In the genomic region with DNA sequence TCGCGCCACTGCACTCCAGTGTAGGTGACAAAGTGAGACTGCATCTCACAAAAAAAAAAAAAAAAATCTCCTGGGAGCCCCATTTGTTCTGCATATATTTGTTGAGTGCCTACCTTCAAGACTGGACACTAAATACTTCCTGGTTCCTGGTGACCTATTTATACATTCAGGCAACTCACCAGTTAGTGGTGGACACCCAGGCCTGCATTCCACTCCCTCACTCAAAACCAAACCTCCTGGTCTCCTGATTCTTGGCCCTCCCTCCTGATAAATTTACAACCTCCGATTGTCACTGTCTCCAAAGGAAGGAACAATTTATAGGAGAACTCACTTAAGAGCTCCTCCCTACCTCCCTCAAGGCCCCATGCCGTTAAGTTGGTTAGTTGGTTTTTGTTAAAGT, we compare ENCODE assay signal across 27 cellular contexts. TPM values are rescaled to one million over a fixed set of nuclear protein-coding genes. Genes with fewer than 3 reads are reported as not detected.
DNase-seq lines count a peak whose midpoint lies in the region; ATAC-seq and TF ChIP-seq lines count a peak whose summit lies in the region.
"Had no signal": no experiment of that assay in that cellular context is flagged by ENCODE, and none has a peak within 500 bp of the region (broad histone marks: within the 10 kb centered on the region; RNA-seq: fewer than 3 reads in every experiment).

No MANE protein-coding gene starts in this region.

- H3K4me1 ChIP-seq in tibial artery (peaks cover 0 to 24% (median 10%) of the 10 kb centered on the region in 4 donors), body of pancreas (peaks cover 29% of the 10 kb centered on the region), uterus (peaks cover 0 to 4% of the 10 kb centered on the region in 2 donors), colonic mucosa (no peaks in the 10 kb centered on the region)

- peaks cover 43% of the 10 kb centered on the region for H3K36me3 Mint-ChIP-seq in CD4-positive, alpha-beta T cell (ENCODE audit: low read depth)
- H3K36me3 Mint-ChIP-seq in effector memory CD8-positive, alpha-beta T cell (ENCODE audit: insufficient read depth), result peaks cover 21% of the 10 kb centered on the region
- peaks cover 64% of the 10 kb centered on the region for H3K36me3 Mint-ChIP-seq in nephron progenitor cell (ENCODE audit: low read depth)

- WGBS in body of pancreas, 2 donors, result 65 to 73% methylated on average over 4 of the region's 4 CpGs

- POLR2A ChIA-PET in CD4-positive, alpha-beta T cell (lab: Charles Lee), result interaction anchor here (1.2 kb wide), 1 partner anchor 10 kb away, joined by 3 read pairs; a partner anchor contains a TSS

- TF ChIP-seq CTCF in CD4-positive, alpha-beta T cell (IDR thresholded peaks at IDR 0.05), result no peak
- TF ChIP-seq CTCF in nephron progenitor cell (IDR thresholded peaks at IDR 0.05) (no peak), tibial artery (IDR thresholded peaks at IDR 0.05) (no peak), body of pancreas (IDR thresholded peaks at IDR 0.05) (no peak), uterus (IDR thresholded peaks at IDR 0.05) (no peak), colonic mucosa (IDR thresholded peaks at IDR 0.05) (no peak)

- no peak overlapping the region for H3K27ac ChIP-seq in CD4-positive, alpha-beta T cell (ENCODE audit: low read depth, low read length)
- no peak overlapping the region for H3K27ac ChIP-seq in tibial artery
- H3K27ac ChIP-seq in body of pancreas, result no peak overlapping the region
- H3K27ac ChIP-seq in uterus, result no peak overlapping the region
- no peak overlapping the region for H3K27ac ChIP-seq in colonic mucosa
- H3K27ac ChIP-seq: left ventricle myocardium inferior, suprapubic skin had no signal

- intact Hi-C loops in CD4-positive, alpha-beta T cell (cut with DNase I, micrococcal nuclease), result loop anchor here (5.0 kb wide), 2 partner anchors 35 to 145 kb away; no protein-coding TSS in a partner anchor
- intact Hi-C loops in tibial artery (cut with DNase I; ENCODE audit: low total_unique reads) (no loop called here), body of pancreas (cut with DNase I) (loop anchor here (10.0 kb wide), 1 partner anchor 62 kb away; a partner anchor contains a TSS), uterus (cut with DNase I; ENCODE audit: low total_unique reads) (no loop called here), colonic mucosa (cut with DNase I) (loop anchor here (10.0 kb wide), 1 partner anchor 62 kb away; a partner anchor contains a TSS)

- TF ChIP-seq POLR2A in body of pancreas (IDR thresholded peaks at IDR 0.05) (no peak), uterus (IDR thresholded peaks at IDR 0.05) (no peak)

- no peak overlapping the region for H3K27ac Mint-ChIP-seq in CD4-positive, alpha-beta T cell
- H3K27ac Mint-ChIP-seq in effector memory CD8-positive, alpha-beta T cell, result peak overlapping the region; percentile 13 to 77
- H3K27ac Mint-ChIP-seq in nephron progenitor cell, result peak overlapping the region; percentile 93
- H3K27ac Mint-ChIP-seq: activated CD4-positive, alpha-beta memory T cell treated with anti-CD3 and anti-CD28 coated beads for 36 hours had no signal

- H3K36me3 ChIP-seq in tibial artery (no peaks in the 10 kb centered on the region), body of pancreas (replicated peaks in 1 of 2; ENCODE audit: insufficient read depth in 1 of 2, low read depth in 2 of 2) (no peaks in the 10 kb centered on the region), uterus (no peaks in the 10 kb centered on the region), colonic mucosa (no peaks in the 10 kb centered on the region)
- H3K36me3 ChIP-seq: left ventricle myocardium inferior, MG63, suprapubic skin had no signal

- no peaks in the 10 kb centered on the region for H3K27me3 Mint-ChIP-seq in CD4-positive, alpha-beta T cell
- H3K27me3 Mint-ChIP-seq in effector memory CD8-positive, alpha-beta T cell, result no peaks in the 10 kb centered on the region
- no peaks in the 10 kb centered on the region for H3K27me3 Mint-ChIP-seq in nephron progenitor cell (ENCODE audit: low read depth, poor library complexity)
- H3K27me3 Mint-ChIP-seq: activated CD4-positive, alpha-beta memory T cell treated with anti-CD3 and anti-CD28 coated beads for 36 hours had no signal

- CTCF ChIA-PET in CD4-positive, alpha-beta T cell (lab: Charles Lee), result no interaction called here

- no peaks in the 10 kb centered on the region for H3K9me3 ChIP-seq in CD4-positive, alpha-beta T cell (ENCODE audit: control insufficient read depth, low read length)
- H3K9me3 ChIP-seq in tibial artery (no peaks in the 10 kb centered on the region), body of pancreas (no peaks in the 10 kb centered on the region), uterus (no peaks in the 10 kb centered on the region), colonic mucosa (no peaks in the 10 kb centered on the region)
- H3K9me3 ChIP-seq: left ventricle myocardium inferior, MG63, suprapubic skin had no signal

- H3K4me3 Mint-ChIP-seq in CD4-positive, alpha-beta T cell, result peak overlapping the region; percentile 27
- H3K4me3 Mint-ChIP-seq in effector memory CD8-positive, alpha-beta T cell, result no peak overlapping the region
- peak overlapping the region; percentile 78 for H3K4me3 Mint-ChIP-seq in nephron progenitor cell
- H3K4me3 Mint-ChIP-seq: activated CD4-positive, alpha-beta memory T cell treated with anti-CD3 and anti-CD28 coated beads for 36 hours; CD14-positive monocyte had no signal

- no peak for DNase-seq in CD4-positive, alpha-beta T cell
- DNase-seq in HT-29 (ENCODE audit: low spot score), result peak; percentile 9
- no peak for DNase-seq in effector memory CD8-positive, alpha-beta T cell
- DNase-seq in nephron progenitor cell, result no peak
- DNase-seq in tibial artery, result no peak
- no peak for DNase-seq in body of pancreas
- no peak for DNase-seq in uterus
- DNase-seq in colonic mucosa, result no peak
- DNase-seq: activated CD4-positive, alpha-beta memory T cell treated with anti-CD3 and anti-CD28 coated beads for 36 hours; activated CD4-positive, CD25-positive, alpha-beta regulatory T cell; activated naive CD4-positive, alpha-beta T cell treated with Interleukin-2 at 50 U/mL for 16 hours; aorta; cerebellar nuclear complex; DMS79 treated with DMSO at 0.1 percent for 48 hours; effector memory CD4-positive, alpha-beta T cell; glutamatergic neuron; H7; left ventricle myocardium inferior; MG63; NCI-H1436 treated with DMSO at 0.1 percent for 48 hours; NCI-H2171; NCI-H526 treated with DMSO at 0.1 percent for 48 hours; occipital lobe; right cardiac atrium; T-helper 9 cell had no signal

- no peak overlapping the region for H3K9ac ChIP-seq in colonic mucosa (ENCODE audit: low read depth in 2 of 2, low read length in 2 of 2)

- H3K4me3 ChIP-seq in tibial artery (no peak overlapping the region), body of pancreas (no peak overlapping the region), uterus (no peak overlapping the region), colonic mucosa (no peak overlapping the region)
- H3K4me3 ChIP-seq: left ventricle myocardium inferior, MG63, suprapubic skin had no signal

- no peaks in the 10 kb centered on the region for H3K27me3 ChIP-seq in CD4-positive, alpha-beta T cell (ENCODE audit: control insufficient read depth, insufficient read depth, low read length)
- H3K27me3 ChIP-seq in tibial artery, result no peaks in the 10 kb centered on the region
- no peaks in the 10 kb centered on the region for H3K27me3 ChIP-seq in body of pancreas
- no peaks in the 10 kb centered on the region for H3K27me3 ChIP-seq in uterus
- no peaks in the 10 kb centered on the region for H3K27me3 ChIP-seq in colonic mucosa
- H3K27me3 ChIP-seq: MG63, suprapubic skin had no signal

- no peak for ATAC-seq in CD4-positive, alpha-beta T cell (ENCODE audit: poor library complexity)
- no peak for ATAC-seq in effector memory CD8-positive, alpha-beta T cell (replicated peaks)
- no peak for ATAC-seq in body of pancreas
- ATAC-seq: right cardiac atrium had no signal

- H3K4me1 Mint-ChIP-seq in CD4-positive, alpha-beta T cell (ENCODE audit: low read depth), result peaks cover 57% of the 10 kb centered on the region
- peaks cover 11 to 28% of the 10 kb centered on the region in 2 donors for H3K4me1 Mint-ChIP-seq in effector memory CD8-positive, alpha-beta T cell (ENCODE audit: low read depth in 2 of 2)
- H3K4me1 Mint-ChIP-seq in nephron progenitor cell, result peaks cover 67% of the 10 kb centered on the region

- H3K9me3 Mint-ChIP-seq in CD4-positive, alpha-beta T cell, result no peaks in the 10 kb centered on the region
- H3K9me3 Mint-ChIP-seq in effector memory CD8-positive, alpha-beta T cell, result no peaks in the 10 kb centered on the region
- peaks cover 15% of the 10 kb centered on the region for H3K9me3 Mint-ChIP-seq in nephron progenitor cell
- H3K9me3 Mint-ChIP-seq: activated CD4-positive, alpha-beta memory T cell treated with anti-CD3 and anti-CD28 coated beads for 36 hours had no signal

RNA-seq across cellular contexts. Expression of a gene that starts 3.1 kb away (rescaled TPM):
- 10 to 100 TPM; 60.2 to 65.2 TPM for total RNA-seq in CD4-positive, alpha-beta T cell
- 32.5 and 33.5 TPM in 2 replicates for total RNA-seq in HT-29 (2014; rRNA removed; shearing (Covaris generic))
- total RNA-seq in body of pancreas (10 to 100 TPM; 15.3 to 15.8 TPM), uterus (10 to 100 TPM; 14.9 to 31.2 (median 19.3) TPM), colonic mucosa (10 to 100 TPM; 45.8 to 63.5 TPM)

RNA-seq across cellular contexts. Expression of a gene that starts 10.0 kb away (rescaled TPM):
- total RNA-seq in CD4-positive, alpha-beta T cell, result 1 to 10 TPM; 3.8 to 4.6 TPM
- total RNA-seq in HT-29 (2014; rRNA removed; shearing (Covaris generic)), result 6.8 and 7.5 TPM in 2 replicates
- total RNA-seq in body of pancreas (10 to 100 TPM; 13.2 to 16.6 TPM), uterus (10 to 100 TPM in 2 of 4 donors, 1 to 10 TPM in 2; 7.1 to 48.9 (median 14.8) TPM), colonic mucosa (10 to 100 TPM; 17.7 to 18.9 TPM)

Comparison
In these comparisons a context has a peak if more than half of its experiments do, and no peak if none do; other contexts are left out.
1. H3K4me3 Mint-ChIP-seq: peak in CD4-positive, alpha-beta T cell (single experiment) and nephron progenitor cell (single experiment); none in effector memory CD8-positive, alpha-beta T cell (0 of 2).
2. intact Hi-C loops: an anchor here in CD4-positive, alpha-beta T cell (5.0 kb wide), body of pancreas (10.0 kb wide) and colonic mucosa (10.0 kb wide); none called in tibial artery and uterus.